In the genomic region with DNA sequence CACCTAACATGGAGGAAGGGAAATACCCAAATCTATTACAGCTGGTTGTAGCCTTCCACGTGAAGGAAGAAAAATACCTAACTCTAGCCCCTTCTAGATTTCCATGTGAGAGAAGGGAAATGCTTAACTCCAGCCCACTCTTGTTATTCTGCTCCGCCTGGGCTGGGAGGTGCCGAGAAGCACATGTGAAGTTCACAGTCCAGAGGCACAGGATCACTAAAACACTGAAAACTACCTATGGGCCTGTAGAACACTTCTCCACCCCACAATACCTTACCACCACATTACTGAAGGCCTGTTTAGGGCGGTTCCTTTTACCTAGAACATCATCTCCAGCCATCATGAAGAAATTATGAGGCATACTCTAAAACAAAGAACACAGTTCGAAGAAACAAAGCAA, we compare ENCODE assay signal across 14 cellular contexts. TPM values are rescaled to one million over a fixed set of nuclear protein-coding genes. Genes with fewer than 3 reads are reported as not detected.
"Had no signal": no experiment of that assay in that cellular context is flagged by ENCODE, and none has a peak within 500 bp of the region (broad histone marks: within the 10 kb centered on the region; RNA-seq: fewer than 3 reads in every experiment).

No MANE protein-coding gene starts in this region.

- H3K9me3 Mint-ChIP-seq: activated CD4-positive, alpha-beta T cell treated with anti-CD3 and anti-CD28 coated beads, Interleukin-2, amount 10 ng/mL, durations not matched to agents 7 days and 5 days; activated T-helper 1 cell treated with anti-CD3 and anti-CD28 coated beads, Interleukin-12 subunit alpha, Interleukin-12 subunit beta, Interleukin-2, Interleukin-4 antibody, amounts not matched to agents 30 ng/mL and 10 ng/mL and 1 ng/mL, durations not matched to agents 14 hours and 24 hours and 36 hours; central memory CD8-positive, alpha-beta T cell; effector memory CD8-positive, alpha-beta T cell; stimulated activated effector memory CD8-positive, alpha-beta T cell treated with anti-CD3 and anti-CD28 coated beads, Interleukin-12 subunit alpha, Interleukin-12 subunit beta, amount 100 ng/mL, for 72 hours; T-helper 2 cell treated with Interferon-gamma antibody and Interleukin-4, amounts not matched to agents 5 μg/mL and 100 μg/mL, for 36 hours had no signal

- DNase-seq: activated CD4-positive, alpha-beta T cell treated with anti-CD3 and anti-CD28 coated beads, Interleukin-2, amount 10 ng/mL, durations not matched to agents 7 days and 5 days; activated CD4-positive, CD25-positive, alpha-beta regulatory T cell; activated naive CD4-positive, alpha-beta T cell; activated naive CD8-positive, alpha-beta T cell treated with anti-CD3 and anti-CD28 coated beads, Interleukin-2, amount 10 ng/mL, durations not matched to agents 7 days and 5 days; brain microvascular endothelial cell; dermis blood vessel endothelial cell; effector memory CD8-positive, alpha-beta T cell; nephron progenitor cell had no signal

- H3K4me3 Mint-ChIP-seq: activated CD4-positive, alpha-beta T cell treated with anti-CD3 and anti-CD28 coated beads, Interleukin-2, amount 10 ng/mL, durations not matched to agents 7 days and 5 days; activated naive CD8-positive, alpha-beta T cell treated with anti-CD3 and anti-CD28 coated beads, Interleukin-2, amount 10 ng/mL, durations not matched to agents 7 days and 5 days; activated T-helper 1 cell treated with anti-CD3 and anti-CD28 coated beads, Interleukin-12 subunit alpha, Interleukin-12 subunit beta, Interleukin-2, Interleukin-4 antibody, amounts not matched to agents 30 ng/mL and 10 ng/mL and 1 ng/mL, durations not matched to agents 14 hours and 24 hours and 36 hours; central memory CD8-positive, alpha-beta T cell; effector memory CD8-positive, alpha-beta T cell; nephron progenitor cell; stimulated activated effector memory CD8-positive, alpha-beta T cell treated with anti-CD3 and anti-CD28 coated beads, Interleukin-12 subunit alpha, Interleukin-12 subunit beta, amount 100 ng/mL, for 72 hours; T-helper 2 cell treated with Interferon-gamma antibody and Interleukin-4, amounts not matched to agents 5 μg/mL and 100 μg/mL, for 36 hours had no signal

- H3K4me1 ChIP-seq: gastroesophageal sphincter had no signal

- H3K4me3 ChIP-seq: gastroesophageal sphincter had no signal

- H3K36me3 ChIP-seq: brain microvascular endothelial cell, gastroesophageal sphincter had no signal

- H3K4me1 Mint-ChIP-seq: activated CD4-positive, alpha-beta T cell treated with anti-CD3 and anti-CD28 coated beads, Interleukin-2, amount 10 ng/mL, durations not matched to agents 7 days and 5 days; central memory CD8-positive, alpha-beta T cell; stimulated activated effector memory CD8-positive, alpha-beta T cell treated with anti-CD3 and anti-CD28 coated beads, Interleukin-12 subunit alpha, Interleukin-12 subunit beta, amount 100 ng/mL, for 72 hours had no signal

- H3K27ac Mint-ChIP-seq: activated CD4-positive, alpha-beta T cell treated with anti-CD3 and anti-CD28 coated beads, Interleukin-2, amount 10 ng/mL, durations not matched to agents 7 days and 5 days; activated naive CD8-positive, alpha-beta T cell treated with anti-CD3 and anti-CD28 coated beads, Interleukin-2, amount 10 ng/mL, durations not matched to agents 7 days and 5 days; activated T-helper 1 cell treated with anti-CD3 and anti-CD28 coated beads, Interleukin-12 subunit alpha, Interleukin-12 subunit beta, Interleukin-2, Interleukin-4 antibody, amounts not matched to agents 30 ng/mL and 10 ng/mL and 1 ng/mL, durations not matched to agents 14 hours and 24 hours and 36 hours; effector memory CD8-positive, alpha-beta T cell; stimulated activated effector memory CD8-positive, alpha-beta T cell treated with anti-CD3 and anti-CD28 coated beads, Interleukin-12 subunit alpha, Interleukin-12 subunit beta, amount 100 ng/mL, for 72 hours; T-helper 2 cell treated with Interferon-gamma antibody and Interleukin-4, amounts not matched to agents 5 μg/mL and 100 μg/mL, for 36 hours had no signal

- H3K9me3 ChIP-seq: gastroesophageal sphincter had no signal

- ATAC-seq: effector memory CD8-positive, alpha-beta T cell; gastroesophageal sphincter; left lobe of liver; stimulated activated effector memory CD8-positive, alpha-beta T cell treated with anti-CD3 and anti-CD28 coated beads, Interleukin-12 subunit alpha, Interleukin-12 subunit beta, amount 100 ng/mL, for 72 hours had no signal

- H3K36me3 Mint-ChIP-seq: activated naive CD8-positive, alpha-beta T cell treated with anti-CD3 and anti-CD28 coated beads, Interleukin-2, amount 10 ng/mL, durations not matched to agents 7 days and 5 days; stimulated activated effector memory CD8-positive, alpha-beta T cell treated with anti-CD3 and anti-CD28 coated beads, Interleukin-12 subunit alpha, Interleukin-12 subunit beta, amount 100 ng/mL, for 72 hours had no signal

- H3K27ac ChIP-seq: brain microvascular endothelial cell, gastroesophageal sphincter had no signal

- H3K27me3 ChIP-seq: brain microvascular endothelial cell, gastroesophageal sphincter had no signal

RNA-seq across cellular contexts. Expression of a gene that starts 31.2 kb away (rescaled TPM):
- total RNA-seq: activated naive CD8-positive, alpha-beta T cell treated with anti-CD3 and anti-CD28 coated beads, Interleukin-2, amount 10 ng/mL, durations not matched to agents 7 days and 5 days had no signal
